In genomic region chr19:11541238-11541637, GRCh38 we compare ENCODE assay signal across 20 cellular contexts. TPM values are rescaled to one million over a fixed set of nuclear protein-coding genes. Genes with fewer than 3 reads are reported as not detected.
DNase-seq lines count a peak whose midpoint lies in the region; ATAC-seq, FAIRE-seq and TF ChIP-seq lines count a peak whose summit lies in the region.
"Had no signal": no experiment of that assay in that cellular context is flagged by ENCODE, and none has a peak within 500 bp of the region (broad histone marks: within the 10 kb centered on the region; RNA-seq: fewer than 3 reads in every experiment).

No MANE protein-coding gene starts in this region.

- H4K5ac ChIP-seq in IMR-90 (ENCODE audit: low read depth, low read length) (no peak overlapping the region), H1 (ENCODE audit: insufficient read length, low read depth, low read length) (no peak overlapping the region)

- H2AFZ ChIP-seq in IMR-90 (replicated peaks; ENCODE audit: low read length, poor library complexity) (no peak overlapping the region), H1 (ENCODE audit: low read length) (no peak overlapping the region), hepatocyte (no peak overlapping the region)

- in situ Hi-C loops in IMR-90 (cut with MboI; ENCODE audit: low sequenced_read_pairs): no loop called here

- H2BK5ac ChIP-seq in IMR-90 (ENCODE audit: low read depth, low read length, poor library complexity, severe bottlenecking) (no peak overlapping the region), H1 (ENCODE audit: low read depth, low read length) (no peak overlapping the region)

- H2BK15ac ChIP-seq in IMR-90 (ENCODE audit: low read depth, low read length) (no peak overlapping the region), H1 (ENCODE audit: low read length) (no peak overlapping the region)

- no peak for TF ChIP-seq EP300 in H1 (IDR thresholded peaks at IDR 0.05; ENCODE audit: borderline replicate concordance in 1 of 2, low read depth in 2 of 2, low read length in 2 of 2)
- TF ChIP-seq EP300 in stomach (IDR thresholded peaks at IDR 0.05): no peak

- H2AK5ac ChIP-seq in IMR-90 (ENCODE audit: low read depth, low read length) (0 out of 2 replicates have a peak overlapping the region, but pooled peaks have one; percentile 8), H1 (ENCODE audit: low read depth, low read length) (no peak overlapping the region)

- H2BK120ac ChIP-seq in IMR-90 (ENCODE audit: low read depth, low read length): no peak overlapping the region
- no peak overlapping the region for H2BK120ac ChIP-seq in H1 (replicated peaks; ENCODE audit: low read depth, low read length)

- CTCF ChIA-PET in IMR-90 (lab: Yijun Ruan, JAX): no interaction called here
- CTCF ChIA-PET in H1 (lab: Charles Lee; ENCODE audit: partially characterized antibody): interaction anchor here (1.2 kb wide), 1 partner anchor 135 kb away, joined by 3 read pairs; no protein-coding TSS in a partner anchor

- H3K9ac ChIP-seq in IMR-90 (ENCODE audit: low read depth, low read length) (no peak overlapping the region), H1 (replicated peaks in 1 of 4; ENCODE audit: extremely low read depth in 1 of 4, low read depth in 3 of 4, low read length in 3 of 4) (no peak overlapping the region)

- WGBS in IMR-90 (ENCODE audit: extremely low coverage in 2 of 2, insufficient read length in 1 of 2), 2 experiments: no CpG with 5 or more reads among the region's 3 CpGs
- WGBS in H1 (ENCODE audit: extremely low coverage in 1 of 2, insufficient coverage in 1 of 2, insufficient read length in 1 of 2, insufficient replicate concordance in 2 of 2, low coverage in 1 of 2, low lambda C conversion rate in 2 of 2, missing lambda C conversion rate in 1 of 2), 2 experiments: 87% methylated on average over 3 of the region's 3 CpGs; no CpG with 5 or more reads in 1 of the 2 experiments
- 48 to 68% (median 64%) methylated on average over 3 of the region's 3 CpGs for WGBS in stomach, 5 donors
- 84% methylated on average over 3 of the region's 3 CpGs for WGBS in hepatocyte (ENCODE audit: low lambda C conversion rate, missing lambda C conversion rate)

- no peaks in the 10 kb centered on the region for H3K79me2 ChIP-seq in H1 (ENCODE audit: control insufficient read depth in 1 of 2, insufficient read depth in 2 of 2, low read length in 2 of 2)
- no peaks in the 10 kb centered on the region for H3K79me2 ChIP-seq in hepatocyte

- H3K27ac ChIP-seq in IMR-90 (ENCODE audit: insufficient read depth, low read length): no peak overlapping the region
- no peak overlapping the region for H3K27ac ChIP-seq in H1 (ENCODE audit: low read depth, low read length)
- H3K27ac ChIP-seq in stomach: peak overlapping the region in 3 of 5 donors; percentile 81 to 95 (median 82)
- H3K27ac ChIP-seq in hepatocyte: no peak overlapping the region

- no peak overlapping the region for H3K18ac ChIP-seq in IMR-90 (ENCODE audit: low read depth, low read length)
- no peak overlapping the region for H3K18ac ChIP-seq in H1 (ENCODE audit: extremely low read depth, low read length)

- dilution Hi-C loops in IMR-90 (cut with HindIII; ENCODE audit: low sequenced_read_pairs, unreplicated experiment): no loop called here

- H3K9me3 ChIP-seq in IMR-90 (ENCODE audit: control insufficient read depth, insufficient read depth, low read length) (no peaks in the 10 kb centered on the region), H1 (ENCODE audit: insufficient read depth in 2 of 2, low read depth in 1 of 2, low read length in 1 of 2) (no peaks in the 10 kb centered on the region), stomach (no peaks in the 10 kb centered on the region), hepatocyte (ENCODE audit: low read depth) (no peaks in the 10 kb centered on the region)

- intact Hi-C loops in IMR-90 (cut with micrococcal nuclease): no loop called here
- intact Hi-C loops in stomach (cut with DNase I; ENCODE audit: low total_unique reads): no loop called here

- H3K79me1 ChIP-seq in IMR-90 (ENCODE audit: low read depth in 1 of 2, low read length in 2 of 2) (peaks cover 7 to 25% of the 10 kb centered on the region in 2 experiments), H1 (ENCODE audit: low read depth, low read length) (no peaks in the 10 kb centered on the region)

- H2AK9ac ChIP-seq in IMR-90 (replicated peaks; ENCODE audit: low read depth, low read length, poor library complexity): no peak overlapping the region

- no peak overlapping the region for H2BK12ac ChIP-seq in H1 (ENCODE audit: low read depth, low read length)

- FAIRE-seq in H1 (lab: Jason Lieb, UNC): no peak

- H3K4me3 ChIP-seq in IMR-90 (ENCODE audit: insufficient read depth, low read depth, low read length) (no peak overlapping the region), H1 (ENCODE audit: extremely low read depth in 1 of 4, insufficient read depth in 2 of 4, low read depth in 3 of 4, low read length in 4 of 4) (no peak overlapping the region), stomach (peak overlapping the region in 3 of 4 donors; percentile 44 to 51 (median 47)), hepatocyte (no peak overlapping the region)

- TF ChIP-seq CTCF in IMR-90 (conservative IDR thresholded peaks at IDR 0.05; ENCODE audit: low read depth, low read length) (no peak), H1 (IDR thresholded peaks at IDR 0.05; ENCODE audit: control extremely low read depth in 1 of 3, insufficient read depth in 1 of 3, low read depth in 1 of 3, low read length in 3 of 3) (no peak), stomach (IDR thresholded peaks at IDR 0.05) (no peak), hepatocyte (IDR thresholded peaks at IDR 0.05; ENCODE audit: poor library complexity) (no peak)

- H4K8ac ChIP-seq in IMR-90 (ENCODE audit: low read depth in 2 of 2, low read length in 2 of 2) (no peak overlapping the region), H1 (ENCODE audit: extremely low read depth, insufficient read depth, low read length) (no peak overlapping the region)

- no peak overlapping the region for H3K4me2 ChIP-seq in IMR-90 (ENCODE audit: low read depth, low read length)
- H3K4me2 ChIP-seq in H1 (ENCODE audit: insufficient read depth in 1 of 2, low read depth in 2 of 2, low read length in 2 of 2): no peak overlapping the region
- no peak overlapping the region for H3K4me2 ChIP-seq in hepatocyte

- H4K91ac ChIP-seq in IMR-90 (ENCODE audit: insufficient read depth, low read depth, low read length): no peak overlapping the region
- H4K91ac ChIP-seq in H1 (replicated peaks; ENCODE audit: insufficient read length, low read length): no peak overlapping the region

- H3K4me1 ChIP-seq in IMR-90 (ENCODE audit: control insufficient read depth, insufficient read depth, low read length) (peaks cover 16% of the 10 kb centered on the region), H1 (replicated peaks in 1 of 4; ENCODE audit: control insufficient read depth in 3 of 4, insufficient read depth in 4 of 4, low read length in 3 of 4) (peaks cover 4 to 20% (median 16%) of the 10 kb centered on the region in 4 experiments), stomach (peaks cover 0 to 16% (median 11%) of the 10 kb centered on the region in 4 donors), hepatocyte (ENCODE audit: insufficient read depth) (peaks cover 13% of the 10 kb centered on the region)

- no peak overlapping the region for H3K23ac ChIP-seq in IMR-90 (ENCODE audit: low read depth, low read length)
- H3K23ac ChIP-seq in H1 (ENCODE audit: insufficient read length): no peak overlapping the region

- H3K9me2 ChIP-seq in hepatocyte (replicated peaks; ENCODE audit: insufficient read depth): no peaks in the 10 kb centered on the region

- no peak for ATAC-seq in IMR-90 (ENCODE audit: low read depth)
- ATAC-seq: natural killer cell treated with Interleukin-12 subunit alpha and Interleukin-12 subunit beta and Interleukin-15 and Interleukin-18, amount 100 ng/mL, for 72 hours; Right ventricle myocardium inferior had no signal

- no peak for DNase-seq in IMR-90
- DNase-seq in H1 (ENCODE audit: low read depth in 1 of 2, low spot score in 2 of 2): no peak
- DNase-seq in stomach: no peak
- DNase-seq in hepatocyte (ENCODE audit: low spot score): no peak
- no peak for DNase-seq in HUDEP-2 (lab: John Stamatoyannopoulos, UW; ENCODE audit: unreplicated experiment in 76 of 76)
- no peak for DNase-seq in NCI-H187 treated with DMSO at 0.1 percent for 48 hours (lab: John Stamatoyannopoulos, UW)
- DNase-seq: activated CD4-positive, alpha-beta T cell treated with anti-CD3 and anti-CD28 coated beads, Interleukin-2, amount 50 U/mL, for 4 hours; activated naive CD4-positive, alpha-beta T cell treated with anti-CD3 and anti-CD28 coated beads, Interleukin-2, amount 10 ng/mL, durations not matched to agents 7 days and 5 days; activated T-cell treated with anti-CD3 and anti-CD28 coated beads, Interleukin-2, amount 50 U/mL, for 1 hour; AML-193; aorta; endodermal cell; hypothalamus; KG1; NCI-H1048; NCI-H2029 treated with DMSO at 0.1 percent for 48 hours; stimulated activated CD4-positive, alpha-beta T cell treated with anti-CD3 and anti-CD28 coated beads, Interleukin-4, amount 100 ng/mL, for 4 hours; T-helper 1 cell had no signal

- peaks cover 5% of the 10 kb centered on the region; the same call in 1 of the 2 replicates for H3K23me2 ChIP-seq in H1 (ENCODE audit: low read depth, low read length)

- H3K14ac ChIP-seq in IMR-90 (replicated peaks; ENCODE audit: low read depth, low read length) (no peak overlapping the region), H1 (ENCODE audit: insufficient read length) (no peak overlapping the region)

- no peaks in the 10 kb centered on the region for H3K27me3 ChIP-seq in IMR-90 (ENCODE audit: control insufficient read depth, insufficient read depth, low read length)
- H3K27me3 ChIP-seq in H1 (replicated peaks in 1 of 4; ENCODE audit: control insufficient read depth in 3 of 4, extremely low read depth in 1 of 4, insufficient read depth in 3 of 4, low read length in 3 of 4): no peaks in the 10 kb centered on the region
- H3K27me3 ChIP-seq in stomach: peaks cover 4 to 25% (median 17%) of the 10 kb centered on the region in 3 donors
- H3K27me3 ChIP-seq in hepatocyte: no peaks in the 10 kb centered on the region

- peaks cover 11% of the 10 kb centered on the region for H3K9me1 ChIP-seq in IMR-90 (ENCODE audit: insufficient read depth, low read length)

- POLR2A ChIA-PET in IMR-90 (lab: Charles Lee; ENCODE audit: unreplicated experiment): no interaction called here
- POLR2A ChIA-PET in H1 (lab: Charles Lee; ENCODE audit: partially characterized antibody): interaction anchor here (1.5 kb wide), 1 partner anchor 59 kb away, joined by 3 read pairs; no protein-coding TSS in a partner anchor

- H4K20me1 ChIP-seq in IMR-90 (ENCODE audit: insufficient read depth, low read length) (no peaks in the 10 kb centered on the region), H1 (replicated peaks in 1 of 2; ENCODE audit: control insufficient read depth in 1 of 2, insufficient read depth in 2 of 2, low read length in 2 of 2) (no peaks in the 10 kb centered on the region), hepatocyte (ENCODE audit: insufficient read depth, poor library complexity, severe bottlenecking) (no peaks in the 10 kb centered on the region)

- no TSS peak for BruUV-seq in IMR-90 (replicated peaks; lab: Mats Ljungman, UMichigan)

- H3K4ac ChIP-seq in IMR-90 (ENCODE audit: low read depth, low read length) (no peak overlapping the region), H1 (replicated peaks; ENCODE audit: insufficient read length, low read depth, low read length) (no peak overlapping the region)

- H3K36me3 ChIP-seq in IMR-90 (ENCODE audit: control insufficient read depth, insufficient read depth, low read length): peaks cover 11% of the 10 kb centered on the region
- no peaks in the 10 kb centered on the region for H3K36me3 ChIP-seq in H1 (ENCODE audit: control insufficient read depth in 2 of 4, insufficient read depth in 4 of 4, low read length in 3 of 4)
- peaks cover 0 to 5% (median 2%) of the 10 kb centered on the region in 4 donors for H3K36me3 ChIP-seq in stomach
- H3K36me3 ChIP-seq in hepatocyte (replicated peaks; ENCODE audit: insufficient read depth, low read depth): no peaks in the 10 kb centered on the region

- TF ChIP-seq POLR2A in IMR-90 (IDR thresholded peaks at IDR 0.05; ENCODE audit: low read depth, low read length) (no peak), H1 (IDR thresholded peaks at IDR 0.05; ENCODE audit: control extremely low read depth in 1 of 2, low read depth in 2 of 2, low read length in 2 of 2) (no peak), stomach (IDR thresholded peaks at IDR 0.05) (no peak)

- H2BK20ac ChIP-seq in IMR-90 (ENCODE audit: low read depth, low read length) (no peak overlapping the region), H1 (ENCODE audit: low read length) (no peak overlapping the region)

- H3K56ac ChIP-seq in IMR-90 (ENCODE audit: extremely low read depth, insufficient read depth, low read length) (no peak overlapping the region), H1 (replicated peaks; ENCODE audit: insufficient read length, low read depth, low read length) (no peak overlapping the region)

- TF ChIP-seq RAD21 in IMR-90 (IDR thresholded peaks at IDR 0.05; ENCODE audit: low read length) (no peak), H1 (IDR thresholded peaks at IDR 0.05 in 1 of 2, conservative IDR thresholded peaks at IDR 0.05 in 1 of 2; ENCODE audit: low read depth in 2 of 2, low read length in 2 of 2) (no peak)

RNA-seq across cellular contexts. Expression of gene CNN1, which starts 2.6 kb away (rescaled TPM):
- total RNA-seq in IMR-90 (2012; rRNA removed) (102 TPM in 2 replicates), stomach (1,000 to 10,000 TPM in 1 of 5 donors, 100 to 1,000 TPM in 4; 205 to 1,183 (median 570) TPM), hepatocyte (12.1 and 20.1 TPM in 2 replicates)
- polyA plus RNA-seq in IMR-90 (2012; rRNA removed) (196 and 207 TPM in 2 replicates), H1 (2011; rRNA removed) (50.8 and 62.8 TPM in 2 replicates), stomach (100 to 1,000 TPM in 1 of 3 donors, 10 to 100 TPM in 2; 70.2 to 585 (median 70.6) TPM), hepatocyte (12.6 and 12.9 TPM in 2 replicates)
- polyA plus RNA-seq in IMR-90 (2012; cell fraction: cytosol; rRNA removed): 132 and 257 TPM in 2 replicates
- polyA plus RNA-seq in IMR-90 (2012; cell fraction: nucleus; rRNA removed; ENCODE audit: low replicate concordance): 103 and 118 TPM in 2 replicates
- total RNA-seq in H1 (2021; fragmentation: NEBNext Ultra II Directional; extraction: Animal tissue kit (Norgen Biotek cat#: 25700)): 29.8 and 32.4 TPM in 2 replicates
- polyA plus RNA-seq in H1 (2011; cell fraction: cytosol; rRNA removed): 40.5 TPM
- polyA plus RNA-seq in H1 (2011; cell fraction: nucleus; rRNA removed): 23.7 TPM
- 18.1 to 31.2 TPM (median 28.0 TPM) in 4 replicates for polyA plus RNA-seq in H1 (2012, experiment 1 of 2)
- polyA plus RNA-seq in H1 (2012, experiment 2 of 2): 23.3 TPM
- 18.4 TPM for polyA plus RNA-seq in H1 (2013, experiment 1 of 2)
- polyA plus RNA-seq in H1 (2013, experiment 2 of 2): 19.1 TPM
- polyA minus RNA-seq in H1 (2011; rRNA and poly(A)+ RNA removed): 7.7 and 14.6 TPM in 2 replicates
- 18.9 TPM for polyA minus RNA-seq in H1 (2011; cell fraction: cytosol; rRNA and poly(A)+ RNA removed)
- 5.3 TPM for polyA minus RNA-seq in H1 (2011; cell fraction: nucleus; rRNA and poly(A)+ RNA removed)
- total RNA-seq: natural killer cell treated with Interleukin-12 subunit alpha and Interleukin-12 subunit beta and Interleukin-15 and Interleukin-18, amount 100 ng/mL, for 72 hours had no signal

RNA-seq across cellular contexts. Expression of gene ECSIT, which starts 12.3 kb away (rescaled TPM):
- 31.9 and 42.3 TPM in 2 replicates for total RNA-seq in IMR-90 (2012; rRNA removed)
- polyA plus RNA-seq in IMR-90 (2012; rRNA removed): 30.5 and 31.4 TPM in 2 replicates
- polyA plus RNA-seq in IMR-90 (2012; cell fraction: cytosol; rRNA removed): 39.6 and 41.7 TPM in 2 replicates
- polyA plus RNA-seq in IMR-90 (2012; cell fraction: nucleus; rRNA removed; ENCODE audit: low replicate concordance): 52.4 and 89.1 TPM in 2 replicates
- total RNA-seq in H1 (2021; fragmentation: NEBNext Ultra II Directional; extraction: Animal tissue kit (Norgen Biotek cat#: 25700)): 53.5 and 55.7 TPM in 2 replicates
- polyA plus RNA-seq in H1 (2011; rRNA removed): 74.1 and 118 TPM in 2 replicates
- 81.0 TPM for polyA plus RNA-seq in H1 (2011; cell fraction: cytosol; rRNA removed)
- polyA plus RNA-seq in H1 (2011; cell fraction: nucleus; rRNA removed): 87.0 TPM
- polyA plus RNA-seq in H1 (2012, experiment 1 of 2): 48.8 to 61.3 TPM (median 59.0 TPM) in 4 replicates
- 70.8 TPM for polyA plus RNA-seq in H1 (2012, experiment 2 of 2)
- polyA plus RNA-seq in H1 (2013, experiment 1 of 2): 31.2 TPM
- 32.1 TPM for polyA plus RNA-seq in H1 (2013, experiment 2 of 2)
- 91.8 and 97.8 TPM in 2 replicates for polyA minus RNA-seq in H1 (2011; rRNA and poly(A)+ RNA removed)
- 44.0 TPM for polyA minus RNA-seq in H1 (2011; cell fraction: cytosol; rRNA and poly(A)+ RNA removed)
- 23.8 TPM for polyA minus RNA-seq in H1 (2011; cell fraction: nucleus; rRNA and poly(A)+ RNA removed)
- 100 to 1,000 TPM in 1 of 5 donors, 10 to 100 TPM in 4; 15.6 to 119 (median 49.0) TPM for total RNA-seq in stomach
- polyA plus RNA-seq in stomach: 10 to 100 TPM; 93.2 to 96.5 (median 95.1) TPM
- 32.5 and 36.3 TPM in 2 replicates for total RNA-seq in hepatocyte
- polyA plus RNA-seq in hepatocyte: 23.2 and 26.3 TPM in 2 replicates

RNA-seq across cellular contexts. Expression of gene ELOF1, which starts 17.8 kb away (rescaled TPM):
- 62.4 and 121 TPM in 2 replicates for total RNA-seq in IMR-90 (2012; rRNA removed)
- polyA plus RNA-seq in IMR-90 (2012; rRNA removed): 96.0 and 96.8 TPM in 2 replicates
- 89.4 and 136 TPM in 2 replicates for polyA plus RNA-seq in IMR-90 (2012; cell fraction: cytosol; rRNA removed)
- polyA plus RNA-seq in IMR-90 (2012; cell fraction: nucleus; rRNA removed; ENCODE audit: low replicate concordance): 57.0 and 72.5 TPM in 2 replicates
- total RNA-seq in H1 (2021; fragmentation: NEBNext Ultra II Directional; extraction: Animal tissue kit (Norgen Biotek cat#: 25700)): 84.2 and 88.4 TPM in 2 replicates
- polyA plus RNA-seq in H1 (2011; rRNA removed): 101 and 160 TPM in 2 replicates
- 144 TPM for polyA plus RNA-seq in H1 (2011; cell fraction: cytosol; rRNA removed)
- 65.0 TPM for polyA plus RNA-seq in H1 (2011; cell fraction: nucleus; rRNA removed)
- 86.7 to 104 TPM (median 91.1 TPM) in 4 replicates for polyA plus RNA-seq in H1 (2012, experiment 1 of 2)
- 112 TPM for polyA plus RNA-seq in H1 (2012, experiment 2 of 2)
- polyA plus RNA-seq in H1 (2013, experiment 1 of 2): 63.3 TPM
- polyA plus RNA-seq in H1 (2013, experiment 2 of 2): 63.8 TPM
- 30.2 and 38.3 TPM in 2 replicates for polyA minus RNA-seq in H1 (2011; rRNA and poly(A)+ RNA removed)
- polyA minus RNA-seq in H1 (2011; cell fraction: cytosol; rRNA and poly(A)+ RNA removed): 31.8 TPM
- 35.5 TPM for polyA minus RNA-seq in H1 (2011; cell fraction: nucleus; rRNA and poly(A)+ RNA removed)
- 10 to 100 TPM in 4 of 5 donors, 1 to 10 TPM in 1; 2.3 to 25.5 (median 21.4) TPM for total RNA-seq in stomach
- 10 to 100 TPM; 87.0 to 96.4 (median 93.1) TPM for polyA plus RNA-seq in stomach
- 28.1 and 30.3 TPM in 2 replicates for total RNA-seq in hepatocyte
- 72.6 and 81.1 TPM in 2 replicates for polyA plus RNA-seq in hepatocyte

RNA-seq across cellular contexts. Expression of gene ZNF653, which starts 35.6 kb away (rescaled TPM):
- total RNA-seq in IMR-90 (2012; rRNA removed) (3.9 and 4.4 TPM in 2 replicates), stomach (10 to 100 TPM in 4 of 5 donors, 1 to 10 TPM in 1; 6.7 to 99.6 (median 10.5) TPM), hepatocyte (8.4 and 9.5 TPM in 2 replicates)
- polyA plus RNA-seq in IMR-90 (2012; rRNA removed) (9.0 and 10.3 TPM in 2 replicates), H1 (2011; rRNA removed) (7.0 and 13.0 TPM in 2 replicates), stomach (10 to 100 TPM in 2 of 3 donors, 1 to 10 TPM in 1; 9.8 to 35.9 (median 17.3) TPM), hepatocyte (9.6 and 10.2 TPM in 2 replicates)
- polyA plus RNA-seq in IMR-90 (2012; cell fraction: cytosol; rRNA removed): 7.2 and 9.3 TPM in 2 replicates
- polyA plus RNA-seq in IMR-90 (2012; cell fraction: nucleus; rRNA removed; ENCODE audit: low replicate concordance): 26.5 and 30.3 TPM in 2 replicates
- total RNA-seq in H1 (2021; fragmentation: NEBNext Ultra II Directional; extraction: Animal tissue kit (Norgen Biotek cat#: 25700)): 7.9 and 9.5 TPM in 2 replicates
- polyA plus RNA-seq in H1 (2011; cell fraction: cytosol; rRNA removed): 12.0 TPM
- 20.5 TPM for polyA plus RNA-seq in H1 (2011; cell fraction: nucleus; rRNA removed)
- polyA plus RNA-seq in H1 (2012, experiment 1 of 2): 3.0 to 11.6 TPM (median 10.3 TPM) in 4 replicates
- polyA plus RNA-seq in H1 (2012, experiment 2 of 2): 8.4 TPM
- polyA plus RNA-seq in H1 (2013, experiment 1 of 2): 6.5 TPM
- polyA plus RNA-seq in H1 (2013, experiment 2 of 2): 4.8 TPM
- 4.1 and 6.9 TPM in 2 replicates for polyA minus RNA-seq in H1 (2011; rRNA and poly(A)+ RNA removed)
- 4.0 TPM for polyA minus RNA-seq in H1 (2011; cell fraction: cytosol; rRNA and poly(A)+ RNA removed)
- 9.4 TPM for polyA minus RNA-seq in H1 (2011; cell fraction: nucleus; rRNA and poly(A)+ RNA removed)

RNA-seq across cellular contexts. Expression of gene ACP5, which starts 36.2 kb away (rescaled TPM):
- total RNA-seq in IMR-90 (2012; rRNA removed) (0.28 and 0.54 TPM in 2 replicates), stomach (10 to 100 TPM in 2 of 5 donors, 1 to 10 TPM in 2, not detected in 1; 6.1 to 47.5 (median 25.3) TPM), hepatocyte (16.6 and 18.1 TPM in 2 replicates)
- polyA plus RNA-seq in IMR-90 (2012; rRNA removed) (0.76 and 1.2 TPM in 2 replicates), H1 (2011; rRNA removed) (14.3 and 16.5 TPM in 2 replicates), stomach (10 to 100 TPM; 48.9 to 67.9 (median 67.4) TPM), hepatocyte (6.5 and 7.2 TPM in 2 replicates)
- polyA plus RNA-seq in IMR-90 (2012; cell fraction: cytosol; rRNA removed): 0.73 and 1.9 TPM in 2 replicates
- polyA plus RNA-seq in IMR-90 (2012; cell fraction: nucleus; rRNA removed; ENCODE audit: low replicate concordance): 0.78 and 1.0 TPM in 2 replicates
- 8.3 and 9.0 TPM in 2 replicates for total RNA-seq in H1 (2021; fragmentation: NEBNext Ultra II Directional; extraction: Animal tissue kit (Norgen Biotek cat#: 25700))
- 16.1 TPM for polyA plus RNA-seq in H1 (2011; cell fraction: cytosol; rRNA removed)
- 18.6 TPM for polyA plus RNA-seq in H1 (2011; cell fraction: nucleus; rRNA removed)
- 8.1 to 14.0 TPM (median 11.7 TPM) in 4 replicates for polyA plus RNA-seq in H1 (2012, experiment 1 of 2)
- 13.3 TPM for polyA plus RNA-seq in H1 (2012, experiment 2 of 2)
- polyA plus RNA-seq in H1 (2013, experiment 1 of 2): 17.4 TPM
- polyA plus RNA-seq in H1 (2013, experiment 2 of 2): 16.5 TPM
- 9.4 and 11.3 TPM in 2 replicates for polyA minus RNA-seq in H1 (2011; rRNA and poly(A)+ RNA removed)
- polyA minus RNA-seq in H1 (2011; cell fraction: cytosol; rRNA and poly(A)+ RNA removed): 5.1 TPM
- polyA minus RNA-seq in H1 (2011; cell fraction: nucleus; rRNA and poly(A)+ RNA removed): 3.4 TPM

Comparison
In these comparisons a context has a peak if more than half of its experiments do, and no peak if none do; other contexts are left out.
1. H3K27ac ChIP-seq: peak in stomach (3 of 5); none in IMR-90 (single experiment), H1 (single experiment) and hepatocyte (single experiment).
2. H3K4me3 ChIP-seq: peak in stomach (3 of 4); none in IMR-90 (single experiment), H1 (0 of 4) and hepatocyte (single experiment).